13 cellular contexts compared by ENCODE assay signal in genomic region chr1:66676616-66677298, GRCh38.
DNase-seq lines count a peak whose midpoint lies in the region; ATAC-seq lines count a peak whose summit lies in the region.
"Had no signal": no experiment of that assay in that cellular context is flagged by ENCODE, and none has a peak within 500 bp of the region (broad histone marks: within the 10 kb centered on the region; RNA-seq: fewer than 3 reads in every experiment).

No MANE protein-coding gene starts in this region.

- DNase-seq in EL (peak; percentile 59), astrocyte of the hippocampus (ENCODE audit: low read depth, low spot score) (peak; percentile 87), left cardiac atrium (no peak), skeletal muscle cell (ENCODE audit: low read depth) (peak; percentile 83), substantia nigra (lab: John Stamatoyannopoulos, UW) (no peak), D341Med (ENCODE audit: low spot score) (no peak), SHP77 (lab: John Stamatoyannopoulos, UW) (no peak)
- DNase-seq: activated CD4-positive, alpha-beta T cell treated with anti-CD3 and anti-CD28 coated beads for 4 hours; activated naive CD4-positive, alpha-beta T cell treated with Interleukin-2 at 50 U/mL for 16 hours; SHP77 treated with DMSO at 0.1 percent for 48 hours; stimulated activated naive CD4-positive, alpha-beta T cell treated with Interleukin-2 at 50 U/mL for 16 hours had no signal

- intact Hi-C loops in left cardiac atrium (cut with DNase I) = no loop called here

- H3K4me3 ChIP-seq in skeletal muscle cell (ENCODE audit: low read depth, low read length) = no peak overlapping the region
- H3K4me3 ChIP-seq: esophagus muscularis mucosa had no signal

- ATAC-seq in left cardiac atrium = peak; percentile 57 to 94
- no peak for ATAC-seq in HG02884 (IDR thresholded peaks at IDR 0.05; ENCODE audit: unreplicated experiment)

- H3K27ac ChIP-seq in substantia nigra (ENCODE audit: low read depth, low read length, poor library complexity, severe bottlenecking) = no peak overlapping the region
- H3K27ac ChIP-seq: esophagus muscularis mucosa had no signal

Comparison
In these comparisons a context has a peak if more than half of its experiments do, and no peak if none do; other contexts are left out.
1. DNase-seq: peak in EL (single experiment), astrocyte of the hippocampus (single experiment) and skeletal muscle cell (single experiment); none in left cardiac atrium (single experiment), substantia nigra (0 of 49), D341Med (single experiment) and SHP77 (0 of 2).